ENCODE assay signal across 20 cellular contexts in genomic region chr5:126070481-126070880, GRCh38.
"Had no signal": no experiment of that assay in that cellular context is flagged by ENCODE, and none has a peak within 500 bp of the region (broad histone marks: within the 10 kb centered on the region; RNA-seq: fewer than 3 reads in every experiment).

No MANE protein-coding gene starts in this region.

- H3K36me3 Mint-ChIP-seq: activated CD4-positive, alpha-beta memory T cell treated with anti-CD3 and anti-CD28 coated beads for 36 hours; activated naive CD4-positive, alpha-beta T cell treated with anti-CD3 and anti-CD28 coated beads, Interleukin-2, amount 10 ng/mL, durations not matched to agents 7 days and 5 days had no signal

- DNase-seq: activated CD4-positive, alpha-beta memory T cell treated with anti-CD3 and anti-CD28 coated beads for 36 hours; activated CD4-positive, alpha-beta T cell treated with anti-CD3 and anti-CD28 coated beads for 48 hours; activated effector memory CD4-positive, alpha-beta T cell treated with anti-CD3 and anti-CD28 coated beads, Interleukin-2, amount 50 U/mL, for 16 hours; activated naive CD4-positive, alpha-beta T cell treated with anti-CD3 and anti-CD28 coated beads, Interleukin-2, amount 10 ng/mL, durations not matched to agents 7 days and 5 days; colonic mucosa; foreskin keratinocyte; lower lobe of right lung; naive thymus-derived CD8-positive, alpha-beta T cell; stimulated activated CD4-positive, alpha-beta T cell treated with anti-CD3 and anti-CD28 coated beads, Interleukin-2, amount 100 ng/mL, for 48 hours; stimulated activated CD8-positive, alpha-beta memory T cell treated with anti-CD3 and anti-CD28 coated beads, Interleukin-4, amount 100 ng/mL, for 48 hours; stimulated activated naive B cell treated with anti-CD40 and anti-IgM and Interleukin-4, amounts not matched to agents 10 μg/mL and 1 μg/mL and 100 μg/mL, for 72 hours; SW 1271; T-helper 17 cell; testis; upper lobe of left lung had no signal

- H3K36me3 ChIP-seq: colonic mucosa, esophagus muscularis mucosa, lower lobe of right lung, neural progenitor cell, upper lobe of left lung had no signal

- H3K4me1 Mint-ChIP-seq: activated naive CD4-positive, alpha-beta T cell treated with anti-CD3 and anti-CD28 coated beads, Interleukin-2, amount 10 ng/mL, durations not matched to agents 7 days and 5 days; central memory CD8-positive, alpha-beta T cell; naive thymus-derived CD8-positive, alpha-beta T cell; neural progenitor cell; T-helper 17 cell had no signal

- H2AFZ ChIP-seq: neural progenitor cell had no signal

- H3K4me3 Mint-ChIP-seq: activated CD4-positive, alpha-beta memory T cell treated with anti-CD3 and anti-CD28 coated beads for 36 hours; activated naive CD4-positive, alpha-beta T cell treated with anti-CD3 and anti-CD28 coated beads, Interleukin-2, amount 10 ng/mL, durations not matched to agents 7 days and 5 days; central memory CD8-positive, alpha-beta T cell; naive thymus-derived CD8-positive, alpha-beta T cell; neural progenitor cell; stimulated activated naive B cell treated with anti-CD40 and anti-IgM and Interleukin-4, amounts not matched to agents 10 μg/mL and 1 μg/mL and 100 μg/mL, for 72 hours; T-helper 17 cell had no signal

- H3K27ac Mint-ChIP-seq: activated CD4-positive, alpha-beta memory T cell treated with anti-CD3 and anti-CD28 coated beads for 36 hours; activated naive CD4-positive, alpha-beta T cell treated with anti-CD3 and anti-CD28 coated beads, Interleukin-2, amount 10 ng/mL, durations not matched to agents 7 days and 5 days; naive thymus-derived CD8-positive, alpha-beta T cell; neural progenitor cell; stimulated activated naive B cell treated with anti-CD40 and anti-IgM and Interleukin-4, amounts not matched to agents 10 μg/mL and 1 μg/mL and 100 μg/mL, for 72 hours; T-helper 17 cell had no signal

- H3K4me2 ChIP-seq: neural progenitor cell had no signal

- H3K27me3 ChIP-seq: colonic mucosa, esophagus muscularis mucosa, foreskin keratinocyte, neural progenitor cell, testis, upper lobe of left lung had no signal

- H3K27ac ChIP-seq: colonic mucosa, esophagus muscularis mucosa, foreskin keratinocyte, lower lobe of right lung, neural progenitor cell, testis, upper lobe of left lung had no signal

- ATAC-seq: foreskin keratinocyte; left lobe of liver; lower lobe of right lung; naive thymus-derived CD8-positive, alpha-beta T cell; sciatic nerve; stimulated activated naive B cell treated with anti-CD40 and anti-IgM and Interleukin-4, amounts not matched to agents 10 μg/mL and 1 μg/mL and 100 μg/mL, for 72 hours; T-helper 17 cell had no signal

- H3K4me1 ChIP-seq: colonic mucosa, esophagus muscularis mucosa, foreskin keratinocyte, lower lobe of right lung, neural progenitor cell, testis, upper lobe of left lung had no signal

- H3K27me3 Mint-ChIP-seq: activated CD4-positive, alpha-beta memory T cell treated with anti-CD3 and anti-CD28 coated beads for 36 hours; activated naive CD4-positive, alpha-beta T cell treated with anti-CD3 and anti-CD28 coated beads, Interleukin-2, amount 10 ng/mL, durations not matched to agents 7 days and 5 days; central memory CD8-positive, alpha-beta T cell; naive thymus-derived CD8-positive, alpha-beta T cell; stimulated activated naive B cell treated with anti-CD40 and anti-IgM and Interleukin-4, amounts not matched to agents 10 μg/mL and 1 μg/mL and 100 μg/mL, for 72 hours; T-helper 17 cell had no signal

- H3K4me3 ChIP-seq: colonic mucosa, esophagus muscularis mucosa, lower lobe of right lung, neural progenitor cell, testis, upper lobe of left lung had no signal

- H3K9me3 ChIP-seq: colonic mucosa, lower lobe of right lung, testis had no signal

- H3K9ac ChIP-seq: neural progenitor cell had no signal
